ENCODE assay signal across 1 cellular context in genomic region chr10:92757066-92757716, GRCh38.
A peak's percentile ranks its signal among the peaks of the same experiment; 100 is the strongest.
TF ChIP-seq lines count a peak whose summit lies in the region.

No MANE protein-coding gene starts in this region.

TF ChIP-seq in GM12878, 131 proteins besides CTCF, POLR2A, EP300 and RAD21 (continued from another document):
- TF ChIP-seq, protein P1, sequence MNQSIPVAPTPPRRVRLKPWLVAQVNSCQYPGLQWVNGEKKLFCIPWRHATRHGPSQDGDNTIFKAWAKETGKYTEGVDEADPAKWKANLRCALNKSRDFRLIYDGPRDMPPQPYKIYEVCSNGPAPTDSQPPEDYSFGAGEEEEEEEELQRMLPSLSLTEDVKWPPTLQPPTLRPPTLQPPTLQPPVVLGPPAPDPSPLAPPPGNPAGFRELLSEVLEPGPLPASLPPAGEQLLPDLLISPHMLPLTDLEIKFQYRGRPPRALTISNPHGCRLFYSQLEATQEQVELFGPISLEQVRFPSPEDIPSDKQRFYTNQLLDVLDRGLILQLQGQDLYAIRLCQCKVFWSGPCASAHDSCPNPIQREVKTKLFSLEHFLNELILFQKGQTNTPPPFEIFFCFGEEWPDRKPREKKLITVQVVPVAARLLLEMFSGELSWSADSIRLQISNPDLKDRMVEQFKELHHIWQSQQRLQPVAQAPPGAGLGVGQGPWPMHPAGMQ (IDR thresholded peaks at IDR 0.05; ENCODE audit: borderline replicate concordance), result no peak
- 0 out of 2 replicates have a peak, but pooled peaks have one; percentile 76 for TF ChIP-seq SMARCA5 (IDR thresholded peaks at IDR 0.05)
- TF ChIP-seq POU2F2 (IDR thresholded peaks at IDR 0.05; ENCODE audit: borderline replicate concordance, low read depth, low read length), result 0 out of 3 replicates have a peak, but pooled peaks have one; percentile 34
- TF ChIP-seq NR2F1 (conservative IDR thresholded peaks at IDR 0.05), result no peak
- peak; percentile 4; the same call in 1 of the 2 replicates for TF ChIP-seq NFIC (IDR thresholded peaks at IDR 0.05; ENCODE audit: low read depth, low read length)
- TF ChIP-seq PML (IDR thresholded peaks at IDR 0.05; ENCODE audit: low read length), result peak; percentile 40; the same call in 1 of the 2 replicates
- 0 out of 2 replicates have a peak, but pooled peaks have one; percentile 16 for TF ChIP-seq TCF12 (IDR thresholded peaks at IDR 0.05; ENCODE audit: low read depth, low read length)
- TF ChIP-seq SP1 (IDR thresholded peaks at IDR 0.05; ENCODE audit: low read depth, low read length), result no peak
- TF ChIP-seq MEF2A (IDR thresholded peaks at IDR 0.05; ENCODE audit: insufficient read depth, low read depth, low read length), result peak; percentile 92
- TF ChIP-seq BCL11A (IDR thresholded peaks at IDR 0.05; ENCODE audit: low read depth, low read length), result 0 out of 2 replicates have a peak, but pooled peaks have one; percentile 11
- TF ChIP-seq, protein P2, sequence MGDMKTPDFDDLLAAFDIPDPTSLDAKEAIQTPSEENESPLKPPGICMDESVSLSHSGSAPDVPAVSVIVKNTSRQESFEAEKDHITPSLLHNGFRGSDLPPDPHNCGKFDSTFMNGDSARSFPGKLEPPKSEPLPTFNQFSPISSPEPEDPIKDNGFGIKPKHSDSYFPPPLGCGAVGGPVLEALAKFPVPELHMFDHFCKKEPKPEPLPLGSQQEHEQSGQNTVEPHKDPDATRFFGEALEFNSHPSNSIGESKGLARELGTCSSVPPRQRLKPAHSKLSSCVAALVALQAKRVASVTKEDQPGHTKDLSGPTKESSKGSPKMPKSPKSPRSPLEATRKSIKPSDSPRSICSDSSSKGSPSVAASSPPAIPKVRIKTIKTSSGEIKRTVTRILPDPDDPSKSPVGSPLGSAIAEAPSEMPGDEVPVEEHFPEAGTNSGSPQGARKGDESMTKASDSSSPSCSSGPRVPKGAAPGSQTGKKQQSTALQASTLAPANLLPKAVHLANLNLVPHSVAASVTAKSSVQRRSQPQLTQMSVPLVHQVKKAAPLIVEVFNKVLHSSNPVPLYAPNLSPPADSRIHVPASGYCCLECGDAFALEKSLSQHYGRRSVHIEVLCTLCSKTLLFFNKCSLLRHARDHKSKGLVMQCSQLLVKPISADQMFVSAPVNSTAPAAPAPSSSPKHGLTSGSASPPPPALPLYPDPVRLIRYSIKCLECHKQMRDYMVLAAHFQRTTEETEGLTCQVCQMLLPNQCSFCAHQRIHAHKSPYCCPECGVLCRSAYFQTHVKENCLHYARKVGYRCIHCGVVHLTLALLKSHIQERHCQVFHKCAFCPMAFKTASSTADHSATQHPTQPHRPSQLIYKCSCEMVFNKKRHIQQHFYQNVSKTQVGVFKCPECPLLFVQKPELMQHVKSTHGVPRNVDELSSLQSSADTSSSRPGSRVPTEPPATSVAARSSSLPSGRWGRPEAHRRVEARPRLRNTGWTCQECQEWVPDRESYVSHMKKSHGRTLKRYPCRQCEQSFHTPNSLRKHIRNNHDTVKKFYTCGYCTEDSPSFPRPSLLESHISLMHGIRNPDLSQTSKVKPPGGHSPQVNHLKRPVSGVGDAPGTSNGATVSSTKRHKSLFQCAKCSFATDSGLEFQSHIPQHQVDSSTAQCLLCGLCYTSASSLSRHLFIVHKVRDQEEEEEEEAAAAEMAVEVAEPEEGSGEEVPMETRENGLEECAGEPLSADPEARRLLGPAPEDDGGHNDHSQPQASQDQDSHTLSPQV (IDR thresholded peaks at IDR 0.05), result no peak
- TF ChIP-seq EED (IDR thresholded peaks at IDR 0.05; ENCODE audit: low read depth), result peak; percentile 51; the same call in 1 of the 2 replicates
- TF ChIP-seq TBL1XR1 (IDR thresholded peaks at IDR 0.05; ENCODE audit: low read depth, low read length), result 0 out of 2 replicates have a peak, but pooled peaks have one; percentile 34
- peak; percentile 98 for TF ChIP-seq PAX5 (IDR thresholded peaks at IDR 0.05; ENCODE audit: borderline replicate concordance, low read depth, low read length)
